Comparison of ENCODE assay signal across 30 cellular contexts in genomic region chr14:103667671-103668070, GRCh38.
"Had no signal": no experiment of that assay in that cellular context is flagged by ENCODE, and none has a peak within 500 bp of the region (broad histone marks: within the 10 kb centered on the region; RNA-seq: fewer than 3 reads in every experiment).

No MANE protein-coding gene starts in this region.

- H3K9me3 Mint-ChIP-seq: immature natural killer cell; mesothelial cell of epicardium; naive B cell; natural killer cell; nephron progenitor cell; neural progenitor cell; stimulated activated naive CD8-positive, alpha-beta T cell treated with anti-CD3 and anti-CD28 coated beads, Interleukin-15, Interleukin-2, amounts not matched to agents 100 ng/mL and 50 ng/mL, for 24 hours had no signal

- H3K9ac ChIP-seq: neural progenitor cell, parathyroid adenoma had no signal

- H2AFZ ChIP-seq: neural progenitor cell, parathyroid adenoma had no signal

- H3K27ac ChIP-seq: left lung, lower lobe of right lung, neural progenitor cell, neutrophil, parathyroid adenoma, psoas muscle, right lobe of liver, skin epidermis, suprapubic skin, thoracic aorta, tibial artery, upper lobe of right lung had no signal

- H3K4me1 Mint-ChIP-seq: immature natural killer cell, mesothelial cell of epicardium, naive B cell, neural progenitor cell had no signal

- H3K27ac Mint-ChIP-seq: immature natural killer cell; mesothelial cell of epicardium; naive B cell; natural killer cell; neural progenitor cell; stimulated activated naive CD8-positive, alpha-beta T cell treated with anti-CD3 and anti-CD28 coated beads, Interleukin-15, Interleukin-2, amounts not matched to agents 100 ng/mL and 50 ng/mL, for 24 hours had no signal

- H3K4me3 ChIP-seq: left lung, lower lobe of right lung, neural progenitor cell, psoas muscle, right lobe of liver, skin epidermis, suprapubic skin, thoracic aorta, tibial artery, upper lobe of right lung had no signal

- H3K27me3 ChIP-seq: left lung, neural progenitor cell, neutrophil, right lobe of liver, suprapubic skin, tibial artery, upper lobe of right lung had no signal

- ATAC-seq: left colon, left lung, lower lobe of right lung, natural killer cell, psoas muscle, right lobe of liver, upper lobe of right lung had no signal

- DNase-seq: hypothalamus; immature natural killer cell; kidney; left colon; left lung; lower lobe of right lung; mammary epithelial cell; mesenchymal stem cell; naive B cell; natural killer cell; nephron progenitor cell; occipital lobe; psoas muscle; right lobe of liver; stimulated activated CD4-positive, alpha-beta T cell treated with anti-CD3 and anti-CD28 coated beads, Interleukin-12 subunit alpha, Interleukin-12 subunit beta, amount 100 ng/mL, for 4 hours; stimulated activated CD4-positive, alpha-beta T cell treated with anti-CD3 and anti-CD28 coated beads, Interleukin-15, amount 100 ng/mL, for 24 hours; stimulated activated CD4-positive, alpha-beta T cell treated with anti-CD3 and anti-CD28 coated beads, Interleukin-2, amount 100 ng/mL, for 24 hours; stimulated activated CD4-positive, alpha-beta T cell treated with anti-CD3 and anti-CD28 coated beads, Interleukin-4, amount 100 ng/mL, for 1 hour; stimulated activated naive CD4-positive, alpha-beta T cell; tibial artery; trophoblast cell; upper lobe of right lung had no signal

- H3K9me3 ChIP-seq: left lung, lower lobe of right lung, neutrophil, psoas muscle, right lobe of liver, suprapubic skin, thoracic aorta, tibial artery, upper lobe of right lung had no signal

- H3K27me3 Mint-ChIP-seq: naive B cell; stimulated activated naive CD8-positive, alpha-beta T cell treated with anti-CD3 and anti-CD28 coated beads, Interleukin-15, Interleukin-2, amounts not matched to agents 100 ng/mL and 50 ng/mL, for 24 hours had no signal

- H3K4me3 Mint-ChIP-seq: immature natural killer cell; mesothelial cell of epicardium; natural killer cell; nephron progenitor cell; neural progenitor cell; stimulated activated naive CD8-positive, alpha-beta T cell treated with anti-CD3 and anti-CD28 coated beads, Interleukin-15, Interleukin-2, amounts not matched to agents 100 ng/mL and 50 ng/mL, for 24 hours had no signal

- H3K4me2 ChIP-seq: neural progenitor cell had no signal

- H3K4me1 ChIP-seq: neural progenitor cell, parathyroid adenoma, psoas muscle, right lobe of liver, suprapubic skin had no signal
